Comparison of ENCODE assay signal across 8 cellular contexts in genomic region chr4:20395160-20395773, GRCh38.
A peak's percentile ranks its signal among the peaks of the same experiment; 100 is the strongest.
DNase-seq lines count a peak whose midpoint lies in the region; ATAC-seq and TF ChIP-seq lines count a peak whose summit lies in the region.

No MANE protein-coding gene starts in this region.

- ATAC-seq in left colon = peak; percentile 36
- ATAC-seq in HG03571 (IDR thresholded peaks at IDR 0.05; ENCODE audit: unreplicated experiment) = no peak

- TF ChIP-seq CTCF in HFFc6 (IDR thresholded peaks at IDR 0.05) = peak; percentile 85

- intact Hi-C loops in left colon (cut with DNase I, micrococcal nuclease) = no loop called here

- H3K4me3 Mint-ChIP-seq in HFFc6 = no peak overlapping the region
- H3K4me3 Mint-ChIP-seq in activated naive CD8-positive, alpha-beta T cell treated with anti-CD3 and anti-CD28 coated beads for 36 hours = no peak overlapping the region

- H3K27ac Mint-ChIP-seq in HFFc6 = no peak overlapping the region
- no peak overlapping the region for H3K27ac Mint-ChIP-seq in activated naive CD8-positive, alpha-beta T cell treated with anti-CD3 and anti-CD28 coated beads for 36 hours

- peak; percentile 5 for DNase-seq in activated naive CD4-positive, alpha-beta T cell treated with Interleukin-2 at 50 U/mL for 16 hours
- DNase-seq in activated naive CD4-positive, alpha-beta T cell (lab: John Stamatoyannopoulos, UW) = no peak
- DNase-seq in HFFc6 (peak; percentile 12), NCI-H187 treated with DMSO at 0.1 percent for 48 hours (lab: John Stamatoyannopoulos, UW) (peak; percentile 15), left colon (peak in 1 of 2 donors; percentile 33), epidermal melanocyte (ENCODE audit: insufficient read length, low spot score) (no peak)
- peak; percentile 2 for DNase-seq in activated naive CD8-positive, alpha-beta T cell treated with anti-CD3 and anti-CD28 coated beads for 36 hours

- H3K27me3 Mint-ChIP-seq in HFFc6 (ENCODE audit: insufficient read depth) = no peaks in the 10 kb centered on the region; the same call in 1 of the 2 replicates
- peaks cover 4% of the 10 kb centered on the region for H3K27me3 Mint-ChIP-seq in activated naive CD8-positive, alpha-beta T cell treated with anti-CD3 and anti-CD28 coated beads for 36 hours

- H3K4me1 Mint-ChIP-seq in HFFc6 (ENCODE audit: low read depth) = peaks cover 19% of the 10 kb centered on the region
- H3K4me1 Mint-ChIP-seq in activated naive CD8-positive, alpha-beta T cell treated with anti-CD3 and anti-CD28 coated beads for 36 hours = no peaks in the 10 kb centered on the region

- no peaks in the 10 kb centered on the region for H3K9me3 Mint-ChIP-seq in HFFc6
- H3K9me3 Mint-ChIP-seq in activated naive CD8-positive, alpha-beta T cell treated with anti-CD3 and anti-CD28 coated beads for 36 hours = no peaks in the 10 kb centered on the region

- H3K36me3 Mint-ChIP-seq in HFFc6 (ENCODE audit: low read depth) = no peaks in the 10 kb centered on the region
- no peaks in the 10 kb centered on the region for H3K36me3 Mint-ChIP-seq in activated naive CD8-positive, alpha-beta T cell treated with anti-CD3 and anti-CD28 coated beads for 36 hours

Comparison
In these comparisons a context has a peak if more than half of its experiments do, and no peak if none do; other contexts are left out.
1. DNase-seq: peak in activated naive CD4-positive, alpha-beta T cell treated with Interleukin-2 at 50 U/mL for 16 hours (single experiment), HFFc6 (single experiment), NCI-H187 treated with DMSO at 0.1 percent for 48 hours (single experiment) and activated naive CD8-positive, alpha-beta T cell treated with anti-CD3 and anti-CD28 coated beads for 36 hours (single experiment); none in activated naive CD4-positive, alpha-beta T cell (0 of 4) and epidermal melanocyte (single experiment).